ENCODE assay signal across 10 cellular contexts in the genomic region with DNA sequence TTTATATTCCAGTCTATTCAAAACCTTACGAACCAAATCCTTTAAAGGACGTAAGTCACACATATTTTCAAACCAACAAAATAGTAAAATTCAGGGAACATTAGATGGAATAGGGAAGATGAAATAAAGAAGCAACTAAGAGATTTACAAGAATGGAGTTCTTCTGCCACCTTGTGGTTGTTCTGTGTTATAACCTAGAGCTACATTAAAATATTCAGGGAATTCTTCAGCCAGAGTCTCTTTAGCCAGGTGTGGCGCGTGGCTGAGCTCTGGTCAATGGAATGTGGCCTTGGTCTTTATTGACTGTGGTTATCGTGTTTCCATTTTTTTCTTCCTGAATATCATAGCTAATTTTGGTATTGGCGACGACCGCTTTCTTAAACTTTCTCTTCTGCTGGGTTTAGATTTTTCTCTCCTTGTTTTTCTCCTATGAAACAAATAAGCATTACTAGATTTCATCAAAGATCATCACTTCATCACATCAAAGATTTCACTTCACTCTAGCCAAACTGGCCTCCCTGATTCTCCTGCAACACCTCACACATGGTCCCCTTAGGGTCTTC.
DNase-seq lines count a peak whose midpoint lies in the region; ATAC-seq, FAIRE-seq and TF ChIP-seq lines count a peak whose summit lies in the region.
"Had no signal": no experiment of that assay in that cellular context is flagged by ENCODE, and none has a peak within 500 bp of the region (broad histone marks: within the 10 kb centered on the region; RNA-seq: fewer than 3 reads in every experiment).

No MANE protein-coding gene starts in this region.

- ATAC-seq in CD8-positive, alpha-beta T cell: no peak
- ATAC-seq in GM21786 (IDR thresholded peaks at IDR 0.05; ENCODE audit: unreplicated experiment) (peak; percentile 58), foreskin keratinocyte (peak; percentile 57), pancreas (peak; percentile 99 to 100 (median 100)), GM21528 (IDR thresholded peaks at IDR 0.05; ENCODE audit: low FRiP score, unreplicated experiment) (no peak)
- ATAC-seq: naive thymus-derived CD8-positive, alpha-beta T cell had no signal

- H3K36me3 Mint-ChIP-seq in CD8-positive, alpha-beta T cell: no peaks in the 10 kb centered on the region
- H3K36me3 Mint-ChIP-seq: naive thymus-derived CD8-positive, alpha-beta T cell had no signal

- H3K4me1 Mint-ChIP-seq in CD8-positive, alpha-beta T cell (ENCODE audit: low read depth): peaks cover 4% of the 10 kb centered on the region

- POLR2A ChIA-PET in CD8-positive, alpha-beta T cell (lab: Charles Lee): no interaction called here

- no peak overlapping the region for H3K4me3 Mint-ChIP-seq in CD8-positive, alpha-beta T cell
- H3K4me3 Mint-ChIP-seq: IgD-negative memory B cell; naive thymus-derived CD8-positive, alpha-beta T cell had no signal

- peak; percentile 96 for TF ChIP-seq CTCF in CD8-positive, alpha-beta T cell (IDR thresholded peaks at IDR 0.05)
- TF ChIP-seq CTCF in foreskin keratinocyte (conservative IDR thresholded peaks at IDR 0.05): peak; percentile 84
- TF ChIP-seq CTCF in pancreas (IDR thresholded peaks at IDR 0.05): peak; percentile 56 to 81 (median 68)

- no peak overlapping the region for H3K27ac Mint-ChIP-seq in CD8-positive, alpha-beta T cell
- H3K27ac Mint-ChIP-seq: IgD-negative memory B cell; naive thymus-derived CD8-positive, alpha-beta T cell had no signal

- H3K27me3 ChIP-seq in CD8-positive, alpha-beta T cell (ENCODE audit: insufficient read depth, low read length): no peaks in the 10 kb centered on the region
- no peaks in the 10 kb centered on the region for H3K27me3 ChIP-seq in foreskin keratinocyte
- peaks cover 0 to 7% (median 0%) of the 10 kb centered on the region in 4 donors for H3K27me3 ChIP-seq in pancreas

- no peak overlapping the region for H3K27ac ChIP-seq in CD8-positive, alpha-beta T cell (ENCODE audit: low read depth, low read length)
- H3K27ac ChIP-seq in foreskin keratinocyte (no peak overlapping the region), pancreas (no peak overlapping the region)

- FAIRE-seq in TTC549 (lab: Jason Lieb, UNC) (peak; percentile 85), pancreas (lab: Jason Lieb, UNC) (peak; percentile 80)

- no peak overlapping the region for H3K4me3 ChIP-seq in CD8-positive, alpha-beta T cell (ENCODE audit: low read depth, low read length)
- no peak overlapping the region for H3K4me3 ChIP-seq in pancreas

- no peaks in the 10 kb centered on the region for H3K36me3 ChIP-seq in CD8-positive, alpha-beta T cell (ENCODE audit: insufficient read depth, low read length)
- H3K36me3 ChIP-seq in pancreas: no peaks in the 10 kb centered on the region

- no peaks in the 10 kb centered on the region for H3K9me3 ChIP-seq in CD8-positive, alpha-beta T cell (ENCODE audit: low read length)
- no peaks in the 10 kb centered on the region for H3K9me3 ChIP-seq in pancreas

- 2% methylated on average over 8 of the region's 8 CpGs for WGBS in pancreas, 2 donors

- CTCF ChIA-PET in CD8-positive, alpha-beta T cell (lab: Charles Lee): interaction anchor here (0.7 to 1.9 kb wide), 10 partner anchors 9 to 1532 kb away, joined by 3 to 7 read pairs (median 3); no protein-coding TSS in a partner anchor

- no peaks in the 10 kb centered on the region for H3K27me3 Mint-ChIP-seq in CD8-positive, alpha-beta T cell (ENCODE audit: low read depth)
- H3K27me3 Mint-ChIP-seq: IgD-negative memory B cell had no signal

- no peaks in the 10 kb centered on the region for H3K4me1 ChIP-seq in CD8-positive, alpha-beta T cell (ENCODE audit: insufficient read depth, low read length)
- no peaks in the 10 kb centered on the region for H3K4me1 ChIP-seq in foreskin keratinocyte
- peaks cover 0 to 6% (median 5%) of the 10 kb centered on the region in 3 donors for H3K4me1 ChIP-seq in pancreas

- DNase-seq in CD8-positive, alpha-beta T cell: no peak
- peak; percentile 47 for DNase-seq in NCI-H187 treated with DMSO at 0.1 percent for 48 hours (lab: John Stamatoyannopoulos, UW)
- peak in 1 of 2 donors; percentile 46 for DNase-seq in foreskin keratinocyte
- peak; percentile 62 to 76 (median 74) for DNase-seq in pancreas
- no peak for DNase-seq in KG1 (lab: John Stamatoyannopoulos, UW)

- intact Hi-C loops in CD8-positive, alpha-beta T cell (cut with DNase I, micrococcal nuclease): loop anchor here (2.0 kb wide), 2 partner anchors 103 to 1531 kb away; no protein-coding TSS in a partner anchor
- intact Hi-C loops in pancreas (cut with DNase I): loop anchor here in 1 of 3 donors (10.0 kb wide), 2 partner anchors 101 to 491 kb away; no protein-coding TSS in a partner anchor

- no peaks in the 10 kb centered on the region for H3K9me3 Mint-ChIP-seq in CD8-positive, alpha-beta T cell
- H3K9me3 Mint-ChIP-seq: IgD-negative memory B cell; naive thymus-derived CD8-positive, alpha-beta T cell had no signal

Comparison
In these comparisons a context has a peak if more than half of its experiments do, and no peak if none do; other contexts are left out.
1. ATAC-seq: peak in GM21786 (single experiment), foreskin keratinocyte (single experiment) and pancreas (4 of 4); none in CD8-positive, alpha-beta T cell (single experiment) and GM21528 (single experiment).
2. DNase-seq: peak in NCI-H187 treated with DMSO at 0.1 percent for 48 hours (single experiment) and pancreas (6 of 6); none in CD8-positive, alpha-beta T cell (0 of 7) and KG1 (single experiment).
3. Peak in every context shown above with its lines, with median percentiles within 50 percentile points of each other: CTCF ChIP-seq.